Comparison of ENCODE assay signal across 9 cellular contexts in genomic region chr9:120366646-120367019, GRCh38.
DNase-seq lines count a peak whose midpoint lies in the region; ATAC-seq, FAIRE-seq and TF ChIP-seq lines count a peak whose summit lies in the region.
"Had no signal": no experiment of that assay in that cellular context is flagged by ENCODE, and none has a peak within 500 bp of the region (broad histone marks: within the 10 kb centered on the region; RNA-seq: fewer than 3 reads in every experiment).

No MANE protein-coding gene starts in this region.

- H3K4me2 ChIP-seq in endothelial cell of umbilical vein (ENCODE audit: insufficient read depth, low read length) (peak overlapping the region; percentile 50), MM.1S (ENCODE audit: low read depth, low read length) (no peak overlapping the region)

- no peaks in the 10 kb centered on the region for H3F3A ChIP-seq in MM.1S (ENCODE audit: insufficient read depth, low read length)

- peaks cover 0 to 3% of the 10 kb centered on the region in 2 experiments for H3K27me3 ChIP-seq in endothelial cell of umbilical vein (ENCODE audit: control insufficient read depth in 2 of 2, insufficient read depth in 2 of 2, low read length in 2 of 2)
- no peaks in the 10 kb centered on the region for H3K27me3 ChIP-seq in MM.1S (replicated peaks; ENCODE audit: insufficient read depth, low read length)

- DNase-seq in COLO829 (ENCODE audit: low spot score) = peak; percentile 79
- peak; percentile 97 for DNase-seq in NCI-H226
- DNase-seq in endothelial cell of umbilical vein (ENCODE audit: low read depth, low spot score) = peak; percentile 83
- DNase-seq in mesenteric fat pad (ENCODE audit: low spot score) = peak; percentile 22
- no peak for DNase-seq in MM.1S
- DNase-seq in activated CD8-positive, alpha-beta memory T cell treated with anti-CD3 and anti-CD28 coated beads for 24 hours = no peak
- DNase-seq in activated naive CD4-positive, alpha-beta T cell treated with anti-CD3 and anti-CD28 coated beads, Interleukin-2, amount 50 U/mL, for 16 hours = no peak

- BruUV-seq in endothelial cell of umbilical vein (replicated peaks; lab: Mats Ljungman, UMichigan) = no TSS peak

- ATAC-seq in HG03571 (IDR thresholded peaks at IDR 0.05; ENCODE audit: unreplicated experiment) = no peak

- no peaks in the 10 kb centered on the region for H3K9me1 ChIP-seq in endothelial cell of umbilical vein (replicated peaks; ENCODE audit: control insufficient read depth, extremely low read depth, insufficient read depth, low read length)

- TF ChIP-seq POLR2A in endothelial cell of umbilical vein (IDR thresholded peaks at IDR 0.05; ENCODE audit: low read depth, low read length) = peak; percentile 32

- no peaks in the 10 kb centered on the region for H3K36me3 ChIP-seq in endothelial cell of umbilical vein (ENCODE audit: control insufficient read depth in 2 of 2, extremely low read depth in 1 of 2, insufficient read depth in 2 of 2, low read length in 2 of 2)
- no peaks in the 10 kb centered on the region for H3K36me3 ChIP-seq in MM.1S (replicated peaks; ENCODE audit: insufficient read depth, low read length)

- dilution Hi-C loops in endothelial cell of umbilical vein (cut with MboI; ENCODE audit: extremely low pct_ligation_motif_present, low sequenced_read_pairs) = no loop called here

- TF ChIP-seq CTCF in endothelial cell of umbilical vein (IDR thresholded peaks at IDR 0.05; ENCODE audit: extremely low read depth in 1 of 2, insufficient read depth in 1 of 2, low read depth in 1 of 2, low read length in 2 of 2) (peak; percentile 46 to 60), MM.1S (IDR thresholded peaks at IDR 0.05; ENCODE audit: low read length) (no peak)

- H3K9me2 ChIP-seq in MM.1S (replicated peaks; ENCODE audit: insufficient read depth, low read length) = no peaks in the 10 kb centered on the region

- intact Hi-C loops in endothelial cell of umbilical vein (cut with micrococcal nuclease) = loop anchor here (1.0 to 5.0 kb wide), 3 partner anchors 20 to 1838 kb away; no protein-coding TSS in a partner anchor

- POLR2A ChIA-PET in endothelial cell of umbilical vein (lab: Charles Lee) = interaction anchor here (0.6 kb wide), 1 partner anchor 59 kb away, joined by 3 read pairs; no protein-coding TSS in a partner anchor

- H3K79me2 ChIP-seq in endothelial cell of umbilical vein (ENCODE audit: control insufficient read depth, insufficient read depth, low read length) (no peaks in the 10 kb centered on the region), MM.1S (ENCODE audit: low read length) (no peaks in the 10 kb centered on the region)

- CTCF ChIA-PET in endothelial cell of umbilical vein (lab: Charles Lee) = interaction anchor here (0.7 to 2.4 kb wide), 8 partner anchors 9 to 402 kb away, joined by 3 to 10 read pairs (median 4); no protein-coding TSS in a partner anchor

- peak; percentile 93 for FAIRE-seq in endothelial cell of umbilical vein (lab: Jason Lieb, UNC)

- H3K4me3 ChIP-seq in endothelial cell of umbilical vein (replicated peaks in 1 of 3; ENCODE audit: insufficient read depth in 1 of 3, low read depth in 1 of 3, low read length in 3 of 3) = no peak overlapping the region
- no peak overlapping the region for H3K4me3 ChIP-seq in MM.1S (ENCODE audit: low read length)

- H3K9me3 ChIP-seq in endothelial cell of umbilical vein (replicated peaks; ENCODE audit: control insufficient read depth, insufficient read depth, low read length) = no peaks in the 10 kb centered on the region
- H3K9me3 ChIP-seq in MM.1S (replicated peaks; ENCODE audit: insufficient read depth, low read length) = no peaks in the 10 kb centered on the region

- H3K27ac ChIP-seq in endothelial cell of umbilical vein (ENCODE audit: insufficient read depth, low read depth, low read length) (peak overlapping the region; percentile 78), MM.1S (ENCODE audit: low read length) (no peak overlapping the region)
- H3K27ac ChIP-seq: VCaP had no signal

- peak overlapping the region; percentile 67 for H2AFZ ChIP-seq in endothelial cell of umbilical vein (ENCODE audit: low read depth, low read length)
- H2AFZ ChIP-seq in MM.1S (ENCODE audit: low read length) = no peak overlapping the region

- H4K20me1 ChIP-seq in endothelial cell of umbilical vein (replicated peaks; ENCODE audit: control insufficient read depth, extremely low read depth, insufficient read depth, low read length) (no peaks in the 10 kb centered on the region), MM.1S (ENCODE audit: insufficient read depth, low read length) (no peaks in the 10 kb centered on the region)

- peaks cover 12% of the 10 kb centered on the region for H3K4me1 ChIP-seq in endothelial cell of umbilical vein (ENCODE audit: control insufficient read depth, extremely low read depth, insufficient read depth, low read length)
- no peaks in the 10 kb centered on the region for H3K4me1 ChIP-seq in MM.1S (ENCODE audit: low read length)

- H3K9ac ChIP-seq in endothelial cell of umbilical vein (replicated peaks; ENCODE audit: extremely low read depth, insufficient read depth, low read length) (peak overlapping the region; percentile 64), MM.1S (ENCODE audit: low read length) (no peak overlapping the region)

TF ChIP-seq in endothelial cell of umbilical vein, 7 proteins besides CTCF, POLR2A, EP300 and RAD21:
- TF ChIP-seq FOS (IDR thresholded peaks at IDR 0.05; ENCODE audit: borderline replicate concordance, insufficient read depth, low read length) (no peak), MYC (IDR thresholded peaks at IDR 0.05; ENCODE audit: low read depth, low read length) (no peak), MAX (IDR thresholded peaks at IDR 0.05; ENCODE audit: insufficient read depth, insufficient read length) (no peak), POLR2AphosphoS5 (IDR thresholded peaks at IDR 0.05; ENCODE audit: insufficient read depth, low read depth, low read length) (no peak), EZH2 (IDR thresholded peaks at IDR 0.05; ENCODE audit: borderline replicate concordance, low read depth, low read length, severe bottlenecking) (no peak), GATA2 (IDR thresholded peaks at IDR 0.05; ENCODE audit: insufficient read depth, insufficient read length, low read depth, low read length) (no peak), JUN (IDR thresholded peaks at IDR 0.05; ENCODE audit: borderline replicate concordance, insufficient read depth, insufficient read length, low read depth) (no peak)

Comparison
In these comparisons a context has a peak if more than half of its experiments do, and no peak if none do; other contexts are left out.
1. DNase-seq: peak in COLO829 (single experiment), NCI-H226 (single experiment), endothelial cell of umbilical vein (single experiment) and mesenteric fat pad (single experiment); none in MM.1S (single experiment), activated CD8-positive, alpha-beta memory T cell treated with anti-CD3 and anti-CD28 coated beads for 24 hours (single experiment) and activated naive CD4-positive, alpha-beta T cell treated with anti-CD3 and anti-CD28 coated beads, Interleukin-2, amount 50 U/mL, for 16 hours (single experiment).